Comparison of ENCODE assay signal across 15 cellular contexts in the genomic region with DNA sequence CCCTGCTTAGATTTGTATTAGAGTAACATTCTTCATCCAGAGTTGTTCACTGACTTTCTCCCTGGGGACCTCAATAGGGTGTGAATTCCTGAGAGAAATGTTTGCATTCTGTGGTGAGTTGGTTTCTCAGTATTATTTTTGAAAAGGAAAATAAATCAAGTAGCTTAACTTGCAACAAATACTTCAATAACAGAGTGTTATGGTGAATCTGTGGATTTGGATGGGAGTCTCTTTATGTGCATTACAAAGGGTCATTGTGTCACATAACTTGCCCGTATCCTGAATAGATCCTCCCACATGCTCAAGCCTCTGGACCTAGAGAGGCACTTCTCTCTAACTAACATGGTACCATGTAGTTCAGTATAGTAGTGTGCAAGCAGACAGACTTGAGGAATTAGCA.
A peak's percentile ranks its signal among the peaks of the same experiment; 100 is the strongest.
DNase-seq lines count a peak whose midpoint lies in the region; ATAC-seq and TF ChIP-seq lines count a peak whose summit lies in the region.
"Had no signal": no experiment of that assay in that cellular context is flagged by ENCODE, and none has a peak within 500 bp of the region (broad histone marks: within the 10 kb centered on the region; RNA-seq: fewer than 3 reads in every experiment).

No MANE protein-coding gene starts in this region.

- H4K8ac ChIP-seq in IMR-90 (ENCODE audit: low read depth in 2 of 2, low read length in 2 of 2), result no peak overlapping the region

- no peak overlapping the region for H2BK20ac ChIP-seq in IMR-90 (ENCODE audit: low read depth, low read length)

- no peak overlapping the region for H2AK9ac ChIP-seq in IMR-90 (replicated peaks; ENCODE audit: low read depth, low read length, poor library complexity)

- WGBS in IMR-90 (ENCODE audit: extremely low coverage in 2 of 2, insufficient read length in 1 of 2), 2 experiments, result no CpG with 5 or more reads among the region's 1 CpG
- WGBS in hepatocyte (ENCODE audit: low lambda C conversion rate, missing lambda C conversion rate), result 71% methylated on average over 1 of the region's 1 CpG

- no peak for TF ChIP-seq RAD21 in IMR-90 (IDR thresholded peaks at IDR 0.05; ENCODE audit: low read length)

- H3K4me1 ChIP-seq in IMR-90 (ENCODE audit: control insufficient read depth, insufficient read depth, low read length), result peaks cover 27% of the 10 kb centered on the region
- peaks cover 29% of the 10 kb centered on the region for H3K4me1 ChIP-seq in hepatocyte (ENCODE audit: insufficient read depth)
- H3K4me1 ChIP-seq in tibial artery, result peaks cover 0 to 93% (median 41%) of the 10 kb centered on the region in 4 donors
- no peaks in the 10 kb centered on the region for H3K4me1 ChIP-seq in effector memory CD4-positive, alpha-beta T cell (ENCODE audit: control insufficient read depth, insufficient read depth, low read length, poor library complexity, severe bottlenecking)

- intact Hi-C loops in IMR-90 (cut with micrococcal nuclease), result no loop called here
- intact Hi-C loops in tibial artery (cut with DNase I; ENCODE audit: low total_unique reads), result no loop called here

- in situ Hi-C loops in IMR-90 (cut with MboI; ENCODE audit: low sequenced_read_pairs) (no loop called here), astrocyte of the spinal cord (cut with HindIII; ENCODE audit: low sequenced_read_pairs) (no loop called here)

- no peaks in the 10 kb centered on the region for H3K9me2 ChIP-seq in hepatocyte (replicated peaks; ENCODE audit: insufficient read depth)

- peak overlapping the region; percentile 78; the same call in 1 of the 2 replicates for H3K18ac ChIP-seq in IMR-90 (ENCODE audit: low read depth, low read length)

- H3K27ac ChIP-seq in IMR-90 (ENCODE audit: insufficient read depth, low read length) (peak overlapping the region; percentile 35; the same call in 1 of the 2 replicates), hepatocyte (peak overlapping the region; percentile 6), tibial artery (peak overlapping the region; percentile 54 to 56)
- H3K27ac ChIP-seq in effector memory CD4-positive, alpha-beta T cell (ENCODE audit: insufficient read depth, low read length, poor library complexity, severe bottlenecking), result no peak overlapping the region
- H3K27ac ChIP-seq: foreskin keratinocyte had no signal

- H3K9me1 ChIP-seq in IMR-90 (ENCODE audit: insufficient read depth, low read length), result peaks cover 21% of the 10 kb centered on the region

- H3K14ac ChIP-seq in IMR-90 (replicated peaks; ENCODE audit: low read depth, low read length), result no peak overlapping the region

- H3K9me3 ChIP-seq in IMR-90 (ENCODE audit: control insufficient read depth, insufficient read depth, low read length), result no peaks in the 10 kb centered on the region
- no peaks in the 10 kb centered on the region for H3K9me3 ChIP-seq in hepatocyte (ENCODE audit: low read depth)
- no peaks in the 10 kb centered on the region for H3K9me3 ChIP-seq in tibial artery
- no peaks in the 10 kb centered on the region for H3K9me3 ChIP-seq in effector memory CD4-positive, alpha-beta T cell (ENCODE audit: control insufficient read depth, low read length)
- H3K9me3 ChIP-seq: mucosa of descending colon, thyroid gland had no signal

- CTCF ChIA-PET in IMR-90 (lab: Yijun Ruan, JAX), result interaction anchor here (1.4 kb wide), 1 partner anchor 52 kb away, joined by 4 read pairs; no protein-coding TSS in a partner anchor

- no peak overlapping the region for H2AFZ ChIP-seq in IMR-90 (replicated peaks; ENCODE audit: low read length, poor library complexity)
- no peak overlapping the region for H2AFZ ChIP-seq in hepatocyte

- H4K20me1 ChIP-seq in IMR-90 (ENCODE audit: insufficient read depth, low read length), result peaks cover 72% of the 10 kb centered on the region
- no peaks in the 10 kb centered on the region for H4K20me1 ChIP-seq in hepatocyte (ENCODE audit: insufficient read depth, poor library complexity, severe bottlenecking)

- H3K36me3 ChIP-seq in IMR-90 (ENCODE audit: control insufficient read depth, insufficient read depth, low read length) (no peaks in the 10 kb centered on the region), hepatocyte (replicated peaks; ENCODE audit: insufficient read depth, low read depth) (no peaks in the 10 kb centered on the region), tibial artery (no peaks in the 10 kb centered on the region)
- no peaks in the 10 kb centered on the region for H3K36me3 ChIP-seq in effector memory CD4-positive, alpha-beta T cell (ENCODE audit: control insufficient read depth, insufficient read depth, low read length)
- H3K36me3 ChIP-seq: thyroid gland had no signal

- H3K9ac ChIP-seq in IMR-90 (ENCODE audit: low read depth, low read length), result no peak overlapping the region

- H3K27me3 ChIP-seq in IMR-90 (ENCODE audit: control insufficient read depth, insufficient read depth, low read length), result no peaks in the 10 kb centered on the region
- no peaks in the 10 kb centered on the region for H3K27me3 ChIP-seq in hepatocyte
- no peaks in the 10 kb centered on the region for H3K27me3 ChIP-seq in tibial artery
- H3K27me3 ChIP-seq in effector memory CD4-positive, alpha-beta T cell (replicated peaks; ENCODE audit: control insufficient read depth, insufficient read depth, low read length, poor library complexity, severe bottlenecking), result no peaks in the 10 kb centered on the region
- H3K27me3 ChIP-seq: foreskin keratinocyte, thyroid gland had no signal

- no peak overlapping the region for H4K5ac ChIP-seq in IMR-90 (ENCODE audit: low read depth, low read length)

- TF ChIP-seq POLR2A in IMR-90 (IDR thresholded peaks at IDR 0.05; ENCODE audit: low read depth, low read length), result no peak

- 0 out of 3 replicates have a peak overlapping the region, but pooled peaks have one; percentile 12 for H2BK15ac ChIP-seq in IMR-90 (ENCODE audit: low read depth, low read length)

- no peak overlapping the region for H3K4ac ChIP-seq in IMR-90 (ENCODE audit: low read depth, low read length)

- dilution Hi-C loops in IMR-90 (cut with HindIII; ENCODE audit: low sequenced_read_pairs, unreplicated experiment), result no loop called here

- POLR2A ChIA-PET in IMR-90 (lab: Charles Lee; ENCODE audit: unreplicated experiment), result no interaction called here

- ATAC-seq in IMR-90 (ENCODE audit: low read depth) (peak; percentile 56), GM19023 (IDR thresholded peaks at IDR 0.05; ENCODE audit: unreplicated experiment) (no peak)
- ATAC-seq: activated CD4-positive, CD25-positive, alpha-beta regulatory T cell treated with anti-CD3 and anti-CD28 coated beads, Interleukin-2, amount 50 U/mL, for 24 hours; foreskin keratinocyte; mucosa of descending colon had no signal

- peak; percentile 50 for DNase-seq in IMR-90
- DNase-seq in astrocyte of the spinal cord (ENCODE audit: low read depth, low spot score), result peak; percentile 79
- DNase-seq in hepatocyte (ENCODE audit: low spot score), result no peak
- DNase-seq in tibial artery, result no peak
- DNase-seq in effector memory CD4-positive, alpha-beta T cell, result no peak
- no peak for DNase-seq in NCI-H187 (lab: John Stamatoyannopoulos, UW)
- DNase-seq: activated naive CD4-positive, alpha-beta T cell treated with anti-CD3 and anti-CD28 coated beads, Interleukin-2, amount 10 ng/mL, durations not matched to agents 7 days and 5 days; CD8-positive, alpha-beta memory T cell; foreskin keratinocyte; mucosa of descending colon; OCI-M1; SW 1271; thyroid gland had no signal

- peak overlapping the region; percentile 47 for H2BK5ac ChIP-seq in IMR-90 (ENCODE audit: low read depth, low read length, poor library complexity, severe bottlenecking)

- TF ChIP-seq CTCF in IMR-90 (conservative IDR thresholded peaks at IDR 0.05; ENCODE audit: low read depth, low read length), result no peak
- TF ChIP-seq CTCF in astrocyte of the spinal cord (IDR thresholded peaks at IDR 0.05; ENCODE audit: low read depth, low read length), result no peak
- no peak for TF ChIP-seq CTCF in hepatocyte (IDR thresholded peaks at IDR 0.05; ENCODE audit: poor library complexity)
- no peak for TF ChIP-seq CTCF in tibial artery (IDR thresholded peaks at IDR 0.05)

- BruUV-seq in IMR-90 (replicated peaks; lab: Mats Ljungman, UMichigan), result no TSS peak

- H3K56ac ChIP-seq in IMR-90 (ENCODE audit: extremely low read depth, insufficient read depth, low read length), result no peak overlapping the region

- H3K23ac ChIP-seq in IMR-90 (ENCODE audit: low read depth, low read length), result no peak overlapping the region

- H3K4me2 ChIP-seq in IMR-90 (ENCODE audit: low read depth, low read length) (peak overlapping the region; percentile 83), hepatocyte (no peak overlapping the region)

- H3K79me2 ChIP-seq in hepatocyte, result peaks cover 48% of the 10 kb centered on the region

- H3K79me1 ChIP-seq in IMR-90 (ENCODE audit: low read depth in 1 of 2, low read length in 2 of 2), result peaks cover 58 to 94% of the 10 kb centered on the region in 2 experiments

- no peak overlapping the region for H2BK120ac ChIP-seq in IMR-90 (ENCODE audit: low read depth, low read length)

- H2AK5ac ChIP-seq in IMR-90 (ENCODE audit: low read depth, low read length), result no peak overlapping the region

- H3K4me3 ChIP-seq in IMR-90 (ENCODE audit: insufficient read depth, low read depth, low read length) (no peak overlapping the region), astrocyte of the spinal cord (ENCODE audit: low read depth, low read length) (no peak overlapping the region), hepatocyte (no peak overlapping the region), tibial artery (no peak overlapping the region)
- H3K4me3 ChIP-seq in effector memory CD4-positive, alpha-beta T cell (ENCODE audit: insufficient read depth, low read depth, low read length, poor library complexity, severe bottlenecking), result no peak overlapping the region
- H3K4me3 ChIP-seq: mucosa of descending colon, thyroid gland had no signal

- no peak overlapping the region for H4K91ac ChIP-seq in IMR-90 (ENCODE audit: insufficient read depth, low read depth, low read length)

TF ChIP-seq in IMR-90, 13 proteins besides CTCF, POLR2A, EP300 and RAD21 (continues in another document):
- TF ChIP-seq, protein P1, sequence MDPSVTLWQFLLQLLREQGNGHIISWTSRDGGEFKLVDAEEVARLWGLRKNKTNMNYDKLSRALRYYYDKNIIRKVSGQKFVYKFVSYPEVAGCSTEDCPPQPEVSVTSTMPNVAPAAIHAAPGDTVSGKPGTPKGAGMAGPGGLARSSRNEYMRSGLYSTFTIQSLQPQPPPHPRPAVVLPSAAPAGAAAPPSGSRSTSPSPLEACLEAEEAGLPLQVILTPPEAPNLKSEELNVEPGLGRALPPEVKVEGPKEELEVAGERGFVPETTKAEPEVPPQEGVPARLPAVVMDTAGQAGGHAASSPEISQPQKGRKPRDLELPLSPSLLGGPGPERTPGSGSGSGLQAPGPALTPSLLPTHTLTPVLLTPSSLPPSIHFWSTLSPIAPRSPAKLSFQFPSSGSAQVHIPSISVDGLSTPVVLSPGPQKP (IDR thresholded peaks at IDR 0.05; ENCODE audit: borderline replicate concordance, low read depth, low read length), result no peak
- no peak for TF ChIP-seq MAZ (IDR thresholded peaks at IDR 0.05; ENCODE audit: borderline replicate concordance, low read depth, low read length)
- TF ChIP-seq FOS (IDR thresholded peaks at IDR 0.05; ENCODE audit: low read depth, low read length), result no peak
- TF ChIP-seq CHD1 (IDR thresholded peaks at IDR 0.05; ENCODE audit: low read depth, low read length), result no peak
- no peak for TF ChIP-seq CEBPB (IDR thresholded peaks at IDR 0.05; ENCODE audit: low read depth, low read length)
- no peak for TF ChIP-seq SMC3 (IDR thresholded peaks at IDR 0.05; ENCODE audit: low read depth, low read length)

Comparison
In these comparisons a context has a peak if more than half of its experiments do, and no peak if none do; other contexts are left out.
1. DNase-seq: peak in IMR-90 (single experiment) and astrocyte of the spinal cord (single experiment); none in hepatocyte (single experiment), tibial artery (0 of 2), effector memory CD4-positive, alpha-beta T cell (0 of 3) and NCI-H187 (0 of 2).